In the genomic region with DNA sequence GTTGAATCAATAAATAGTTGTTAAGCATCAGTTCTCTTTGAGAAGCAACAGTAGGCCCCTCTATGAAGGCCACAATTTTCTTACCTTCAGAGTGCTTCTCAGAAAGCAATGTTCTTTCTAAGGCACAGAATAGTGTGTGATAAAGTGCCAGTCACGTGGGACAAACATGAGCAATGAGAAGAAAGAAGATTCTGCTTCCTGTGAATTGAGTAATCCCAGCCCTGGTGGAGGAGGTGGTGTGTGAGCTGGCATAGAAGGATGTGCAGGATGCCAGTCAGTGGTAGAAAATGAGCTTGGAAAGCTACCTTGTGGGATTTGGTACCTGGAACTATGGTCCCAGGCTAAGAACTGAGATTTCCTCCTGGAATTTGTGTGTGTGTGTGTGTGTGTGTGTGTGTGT, we compare ENCODE assay signal across 25 cellular contexts. TPM values are rescaled to one million over a fixed set of nuclear protein-coding genes. Genes with fewer than 3 reads are reported as not detected.
DNase-seq lines count a peak whose midpoint lies in the region; TF ChIP-seq lines count a peak whose summit lies in the region.
"Had no signal": no experiment of that assay in that cellular context is flagged by ENCODE, and none has a peak within 500 bp of the region (broad histone marks: within the 10 kb centered on the region; RNA-seq: fewer than 3 reads in every experiment).

No MANE protein-coding gene starts in this region.

- POLR2A ChIA-PET in RWPE1 (lab: Yijun Ruan, JAX; ENCODE audit: low non-redundant PET) = no interaction called here
- POLR2A ChIA-PET in CD4-positive, alpha-beta memory T cell (lab: Charles Lee; ENCODE audit: partially characterized antibody) = no interaction called here

- no peaks in the 10 kb centered on the region for H3K4me1 Mint-ChIP-seq in activated T-cell treated with anti-CD3 and anti-CD28 coated beads, Interleukin-2, amount 50 U/mL, for 24 hours (ENCODE audit: low read depth)
- peaks cover 0 to 1% (median 0%) of the 10 kb centered on the region in 4 donors for H3K4me1 Mint-ChIP-seq in CD4-positive, alpha-beta memory T cell
- H3K4me1 Mint-ChIP-seq: brain, neural crest cell had no signal

- H3K27ac ChIP-seq in HL-60 (replicated peaks) (no peak overlapping the region), RWPE1 (no peak overlapping the region), neuronal stem cell (replicated peaks; ENCODE audit: low read length) (no peak overlapping the region)
- no peak overlapping the region for H3K27ac ChIP-seq in CD4-positive, alpha-beta memory T cell (ENCODE audit: low read depth, low read length)
- H3K27ac ChIP-seq: esophagus muscularis mucosa, VCaP had no signal

- H2AK5ac ChIP-seq in neuronal stem cell (ENCODE audit: low read depth, low read length) = no peak overlapping the region

- H3K4me1 ChIP-seq in neuronal stem cell (ENCODE audit: control insufficient read depth in 2 of 2, insufficient read depth in 1 of 2, low read depth in 1 of 2, low read length in 2 of 2) = peaks cover 0 to 3% of the 10 kb centered on the region in 2 donors
- H3K4me1 ChIP-seq in CD4-positive, alpha-beta memory T cell (ENCODE audit: insufficient read depth, low read length) = no peaks in the 10 kb centered on the region
- H3K4me1 ChIP-seq: esophagus muscularis mucosa had no signal

- no peak overlapping the region for H3K14ac ChIP-seq in neuronal stem cell (ENCODE audit: low read length)

- no peaks in the 10 kb centered on the region for H3K79me1 ChIP-seq in neuronal stem cell (ENCODE audit: low read depth, low read length)

- no peak for TF ChIP-seq CTCF in HL-60 (IDR thresholded peaks at IDR 0.05; ENCODE audit: insufficient read depth, low read length)
- no peak for TF ChIP-seq CTCF in RWPE1 (conservative IDR thresholded peaks at IDR 0.05; ENCODE audit: low read depth)
- TF ChIP-seq CTCF in fibroblast of pulmonary artery (IDR thresholded peaks at IDR 0.05; ENCODE audit: low read length, missing control alignments) = no peak

- no peak overlapping the region for H2AFZ ChIP-seq in neuronal stem cell (ENCODE audit: low read length)

- H3K23ac ChIP-seq in neuronal stem cell (ENCODE audit: low read depth, low read length, poor library complexity) = no peak overlapping the region

- no peak overlapping the region for H2BK120ac ChIP-seq in neuronal stem cell (ENCODE audit: low read depth, low read length)

- no peaks in the 10 kb centered on the region for H3K27me3 ChIP-seq in HL-60 (ENCODE audit: insufficient read depth, poor library complexity, severe bottlenecking)
- no peaks in the 10 kb centered on the region for H3K27me3 ChIP-seq in neuronal stem cell (ENCODE audit: control insufficient read depth in 3 of 3, insufficient read depth in 3 of 3, low read depth in 1 of 3, low read length in 3 of 3)
- no peaks in the 10 kb centered on the region for H3K27me3 ChIP-seq in CD4-positive, alpha-beta memory T cell (ENCODE audit: insufficient read depth, low read length)
- H3K27me3 ChIP-seq: esophagus muscularis mucosa had no signal

- H2BK15ac ChIP-seq in neuronal stem cell (ENCODE audit: low read length) = no peak overlapping the region

- no peak overlapping the region for H2BK12ac ChIP-seq in neuronal stem cell (ENCODE audit: low read length)

- peaks cover 25% of the 10 kb centered on the region for H3K36me3 Mint-ChIP-seq in activated T-cell treated with anti-CD3 and anti-CD28 coated beads, Interleukin-2, amount 50 U/mL, for 24 hours (ENCODE audit: low read depth)
- peaks cover 25 to 50% of the 10 kb centered on the region in 2 donors for H3K36me3 Mint-ChIP-seq in CD4-positive, alpha-beta memory T cell
- H3K36me3 Mint-ChIP-seq: brain had no signal

- no peak overlapping the region for H4K91ac ChIP-seq in neuronal stem cell (ENCODE audit: low read depth, low read length, poor library complexity)

- H3K4me3 Mint-ChIP-seq in activated T-cell treated with anti-CD3 and anti-CD28 coated beads, Interleukin-2, amount 50 U/mL, for 24 hours = no peak overlapping the region
- no peak overlapping the region for H3K4me3 Mint-ChIP-seq in CD4-positive, alpha-beta memory T cell
- H3K4me3 Mint-ChIP-seq: brain; CD4-positive, alpha-beta T cell; neural crest cell; stimulated activated naive CD8-positive, alpha-beta T cell treated with anti-CD3 and anti-CD28 coated beads, Interleukin-15, Interleukin-2, amounts not matched to agents 100 ng/mL and 50 ng/mL, for 24 hours had no signal

- H3K9me3 ChIP-seq in neuronal stem cell (replicated peaks in 1 of 2; ENCODE audit: control insufficient read depth in 2 of 2, insufficient read depth in 1 of 2, low read depth in 1 of 2, low read length in 2 of 2) = no peaks in the 10 kb centered on the region
- H3K9me3 ChIP-seq in CD4-positive, alpha-beta memory T cell (ENCODE audit: control insufficient read depth in 1 of 2, low read length in 2 of 2) = no peaks in the 10 kb centered on the region
- H3K9me3 ChIP-seq: esophagus muscularis mucosa had no signal

- H3K4me3 ChIP-seq in HL-60 (replicated peaks; ENCODE audit: insufficient read depth, low read length) (no peak overlapping the region), fibroblast of pulmonary artery (replicated peaks; ENCODE audit: low read depth, low read length) (no peak overlapping the region), neuronal stem cell (ENCODE audit: low read length in 2 of 2) (no peak overlapping the region)
- no peak overlapping the region for H3K4me3 ChIP-seq in CD4-positive, alpha-beta memory T cell (ENCODE audit: low read length in 2 of 2)
- H3K4me3 ChIP-seq: esophagus muscularis mucosa had no signal

- WGBS in neuronal stem cell (ENCODE audit: extremely low coverage in 2 of 2, insufficient read length in 2 of 2, insufficient replicate concordance in 1 of 2), 2 donors = no CpG with 5 or more reads among the region's 1 CpG

- no peak overlapping the region for H3K4ac ChIP-seq in neuronal stem cell (ENCODE audit: low read length)

- H2BK5ac ChIP-seq in neuronal stem cell (ENCODE audit: low read length) = no peak overlapping the region

- H3K36me3 ChIP-seq in neuronal stem cell (replicated peaks in 1 of 2; ENCODE audit: control insufficient read depth in 2 of 2, insufficient read depth in 2 of 2, low read length in 2 of 2) = no peaks in the 10 kb centered on the region
- H3K36me3 ChIP-seq in CD4-positive, alpha-beta memory T cell (ENCODE audit: insufficient read depth, low read length) = no peaks in the 10 kb centered on the region

- H3K9me3 Mint-ChIP-seq in activated T-cell treated with anti-CD3 and anti-CD28 coated beads, Interleukin-2, amount 50 U/mL, for 24 hours = no peaks in the 10 kb centered on the region
- no peaks in the 10 kb centered on the region for H3K9me3 Mint-ChIP-seq in CD4-positive, alpha-beta memory T cell
- H3K9me3 Mint-ChIP-seq: activated naive CD4-positive, alpha-beta T cell treated with anti-CD3 and anti-CD28 coated beads, Interleukin-2, amount 50 U/mL, for 72 hours; brain; CD4-positive, alpha-beta T cell; neural crest cell; stimulated activated naive CD8-positive, alpha-beta T cell treated with anti-CD3 and anti-CD28 coated beads, Interleukin-15, Interleukin-2, amounts not matched to agents 100 ng/mL and 50 ng/mL, for 24 hours had no signal

- CTCF ChIA-PET in RWPE1 (lab: Yijun Ruan, JAX) = no interaction called here
- CTCF ChIA-PET in CD4-positive, alpha-beta memory T cell (lab: Charles Lee; ENCODE audit: partially characterized antibody) = interaction anchor here (1.2 kb wide), 1 partner anchor 9 kb away, joined by 3 read pairs; no protein-coding TSS in a partner anchor

- H3K27ac Mint-ChIP-seq in activated T-cell treated with anti-CD3 and anti-CD28 coated beads, Interleukin-2, amount 50 U/mL, for 24 hours = no peak overlapping the region
- H3K27ac Mint-ChIP-seq in CD4-positive, alpha-beta memory T cell = peak overlapping the region in 1 of 7 donors; percentile 5
- H3K27ac Mint-ChIP-seq: CD4-positive, alpha-beta T cell; stimulated activated naive CD8-positive, alpha-beta T cell treated with anti-CD3 and anti-CD28 coated beads, Interleukin-15, Interleukin-2, amounts not matched to agents 100 ng/mL and 50 ng/mL, for 24 hours had no signal

- H3K18ac ChIP-seq in neuronal stem cell (ENCODE audit: low read length) = no peak overlapping the region

- H3K27me3 Mint-ChIP-seq in activated T-cell treated with anti-CD3 and anti-CD28 coated beads, Interleukin-2, amount 50 U/mL, for 24 hours = no peaks in the 10 kb centered on the region
- H3K27me3 Mint-ChIP-seq in CD4-positive, alpha-beta memory T cell = no peaks in the 10 kb centered on the region
- H3K27me3 Mint-ChIP-seq: CD4-positive, alpha-beta T cell; stimulated activated naive CD8-positive, alpha-beta T cell treated with anti-CD3 and anti-CD28 coated beads, Interleukin-15, Interleukin-2, amounts not matched to agents 100 ng/mL and 50 ng/mL, for 24 hours had no signal

- H3K9ac ChIP-seq in neuronal stem cell (ENCODE audit: low read depth, low read length, poor library complexity) = no peak overlapping the region

- no peak overlapping the region for H3K4me2 ChIP-seq in neuronal stem cell (ENCODE audit: insufficient read depth, low read length, poor library complexity, severe bottlenecking)

- no peak overlapping the region for H4K8ac ChIP-seq in neuronal stem cell (ENCODE audit: low read depth, low read length)

- DNase-seq in A172 (ENCODE audit: low spot score) (peak; percentile 33), HL-60 (ENCODE audit: low read depth in 1 of 2, low spot score in 1 of 2) (peak; percentile 19 to 23), RWPE1 (ENCODE audit: low spot score) (peak; percentile 39), fibroblast of pulmonary artery (ENCODE audit: low read depth) (peak; percentile 27), neuronal stem cell (ENCODE audit: low spot score) (no peak), COLO829 (ENCODE audit: low spot score) (no peak)
- DNase-seq in activated T-cell treated with anti-CD3 and anti-CD28 coated beads, Interleukin-2, amount 50 U/mL, for 24 hours = no peak
- no peak for DNase-seq in CD4-positive, alpha-beta memory T cell
- DNase-seq: activated CD4-positive, alpha-beta T cell treated with anti-CD3 and anti-CD28 coated beads, Interleukin-2, amount 50 U/mL, for 48 hours; activated T-cell treated with anti-CD3 and anti-CD28 coated beads, Interleukin-2, amount 50 U/mL, for 1 hour; CD4-positive, alpha-beta T cell; DMS79; hippocampal formation; NCI-H1105 treated with DMSO at 0.1 percent for 48 hours; NCI-H2171 had no signal

- intact Hi-C loops in CD4-positive, alpha-beta memory T cell (cut with micrococcal nuclease) = no loop called here

RNA-seq across cellular contexts. Expression of gene KIZ, which starts 21.7 kb away (rescaled TPM):
- total RNA-seq in A172 (2014; rRNA removed; shearing (Covaris generic)) = 17.0 and 20.7 TPM in 2 replicates
- 15.6 TPM for polyA plus RNA-seq in neuronal stem cell (2013, experiment 1 of 2)
- 17.1 TPM for polyA plus RNA-seq in neuronal stem cell (2013, experiment 2 of 2)
- total RNA-seq in CD4-positive, alpha-beta memory T cell = 10 to 100 TPM; 33.7 to 46.3 TPM
- 10 to 100 TPM; 15.9 to 17.0 TPM for polyA plus RNA-seq in CD4-positive, alpha-beta memory T cell

RNA-seq across cellular contexts. Expression of gene LINC00237, which starts 41.4 kb away (rescaled TPM):
- total RNA-seq in A172 (2014; rRNA removed; shearing (Covaris generic)) = not detected in 2 replicates
- polyA plus RNA-seq in neuronal stem cell (2013, experiment 1 of 2) = not detected
- not detected for polyA plus RNA-seq in neuronal stem cell (2013, experiment 2 of 2)
- not detected for total RNA-seq in CD4-positive, alpha-beta memory T cell
- not detected for polyA plus RNA-seq in CD4-positive, alpha-beta memory T cell
- total RNA-seq: A673; activated naive CD4-positive, alpha-beta T cell treated with anti-CD3 and anti-CD28 coated beads, Interleukin-2, amount 50 U/mL, for 72 hours; CD4-positive, alpha-beta T cell; esophagus muscularis mucosa; HepG2; kidney epithelial cell; neural crest cell; urinary bladder had no signal
- polyA plus RNA-seq: HepG2, urinary bladder had no signal

Comparison
In these comparisons a context has a peak if more than half of its experiments do, and no peak if none do; other contexts are left out.
1. DNase-seq: peak in A172 (single experiment), HL-60 (2 of 2), RWPE1 (single experiment) and fibroblast of pulmonary artery (single experiment); none in neuronal stem cell (single experiment), activated T-cell treated with anti-CD3 and anti-CD28 coated beads, Interleukin-2, amount 50 U/mL, for 24 hours (single experiment), CD4-positive, alpha-beta memory T cell (0 of 5) and COLO829 (single experiment).